In the genomic region with DNA sequence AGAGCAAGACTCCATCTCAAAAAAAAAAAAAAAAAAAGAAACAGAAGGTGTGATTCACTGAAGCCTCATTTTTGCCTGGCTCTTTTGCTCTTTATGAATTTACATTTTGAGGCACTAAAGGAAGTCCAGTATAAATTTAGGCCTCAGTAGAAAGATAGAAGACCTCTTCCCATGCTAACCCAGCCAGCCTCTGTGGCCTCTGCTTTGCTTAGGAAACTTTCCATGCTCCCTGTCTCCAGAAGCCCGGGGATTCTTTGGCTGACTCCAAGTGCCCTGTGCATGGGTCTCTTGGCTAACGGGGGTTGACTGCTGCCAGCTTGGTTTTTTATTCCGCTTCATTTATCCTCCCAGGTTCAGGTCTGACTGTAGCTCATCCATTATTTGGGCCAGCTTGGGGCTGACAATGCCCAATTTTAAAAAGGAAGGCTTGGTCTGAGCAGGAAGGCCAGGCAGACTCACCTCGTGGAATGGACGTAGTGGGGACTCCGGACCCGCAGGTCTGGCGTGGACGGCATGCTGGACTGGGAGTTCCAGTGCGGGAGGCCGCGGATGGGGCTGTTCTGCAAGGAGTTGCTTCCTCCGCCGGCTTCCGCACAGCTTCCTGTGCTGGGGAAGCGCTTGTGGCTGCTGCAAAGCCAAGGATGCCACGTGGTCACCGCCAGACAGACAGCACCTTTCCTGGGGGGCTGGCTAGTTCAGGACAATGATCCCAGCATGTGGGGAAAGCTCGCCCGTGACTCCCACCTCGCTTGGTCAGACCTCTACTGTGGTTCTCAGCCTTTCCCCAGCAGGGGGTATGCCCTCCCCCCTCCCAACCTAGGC, we compare ENCODE assay signal across 3 cellular contexts.
TF ChIP-seq lines count a peak whose summit lies in the region.

No MANE protein-coding gene starts in this region.

TF ChIP-seq in SK-N-SH, 30 proteins besides CTCF, POLR2A, EP300 and RAD21:
- TF ChIP-seq, protein P1, sequence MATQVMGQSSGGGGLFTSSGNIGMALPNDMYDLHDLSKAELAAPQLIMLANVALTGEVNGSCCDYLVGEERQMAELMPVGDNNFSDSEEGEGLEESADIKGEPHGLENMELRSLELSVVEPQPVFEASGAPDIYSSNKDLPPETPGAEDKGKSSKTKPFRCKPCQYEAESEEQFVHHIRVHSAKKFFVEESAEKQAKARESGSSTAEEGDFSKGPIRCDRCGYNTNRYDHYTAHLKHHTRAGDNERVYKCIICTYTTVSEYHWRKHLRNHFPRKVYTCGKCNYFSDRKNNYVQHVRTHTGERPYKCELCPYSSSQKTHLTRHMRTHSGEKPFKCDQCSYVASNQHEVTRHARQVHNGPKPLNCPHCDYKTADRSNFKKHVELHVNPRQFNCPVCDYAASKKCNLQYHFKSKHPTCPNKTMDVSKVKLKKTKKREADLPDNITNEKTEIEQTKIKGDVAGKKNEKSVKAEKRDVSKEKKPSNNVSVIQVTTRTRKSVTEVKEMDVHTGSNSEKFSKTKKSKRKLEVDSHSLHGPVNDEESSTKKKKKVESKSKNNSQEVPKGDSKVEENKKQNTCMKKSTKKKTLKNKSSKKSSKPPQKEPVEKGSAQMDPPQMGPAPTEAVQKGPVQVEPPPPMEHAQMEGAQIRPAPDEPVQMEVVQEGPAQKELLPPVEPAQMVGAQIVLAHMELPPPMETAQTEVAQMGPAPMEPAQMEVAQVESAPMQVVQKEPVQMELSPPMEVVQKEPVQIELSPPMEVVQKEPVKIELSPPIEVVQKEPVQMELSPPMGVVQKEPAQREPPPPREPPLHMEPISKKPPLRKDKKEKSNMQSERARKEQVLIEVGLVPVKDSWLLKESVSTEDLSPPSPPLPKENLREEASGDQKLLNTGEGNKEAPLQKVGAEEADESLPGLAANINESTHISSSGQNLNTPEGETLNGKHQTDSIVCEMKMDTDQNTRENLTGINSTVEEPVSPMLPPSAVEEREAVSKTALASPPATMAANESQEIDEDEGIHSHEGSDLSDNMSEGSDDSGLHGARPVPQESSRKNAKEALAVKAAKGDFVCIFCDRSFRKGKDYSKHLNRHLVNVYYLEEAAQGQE (IDR thresholded peaks at IDR 0.05; ENCODE audit: low read depth, low read length): no peak
- no peak for TF ChIP-seq TAF1 (IDR thresholded peaks at IDR 0.05; ENCODE audit: borderline replicate concordance, low read depth, low read length)
- TF ChIP-seq, protein P2, sequence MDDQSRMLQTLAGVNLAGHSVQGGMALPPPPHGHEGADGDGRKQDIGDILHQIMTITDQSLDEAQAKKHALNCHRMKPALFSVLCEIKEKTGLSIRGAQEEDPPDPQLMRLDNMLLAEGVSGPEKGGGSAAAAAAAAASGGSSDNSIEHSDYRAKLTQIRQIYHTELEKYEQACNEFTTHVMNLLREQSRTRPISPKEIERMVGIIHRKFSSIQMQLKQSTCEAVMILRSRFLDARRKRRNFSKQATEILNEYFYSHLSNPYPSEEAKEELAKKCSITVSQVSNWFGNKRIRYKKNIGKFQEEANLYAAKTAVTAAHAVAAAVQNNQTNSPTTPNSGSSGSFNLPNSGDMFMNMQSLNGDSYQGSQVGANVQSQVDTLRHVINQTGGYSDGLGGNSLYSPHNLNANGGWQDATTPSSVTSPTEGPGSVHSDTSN (IDR thresholded peaks at IDR 0.05): no peak
- TF ChIP-seq, protein P3, sequence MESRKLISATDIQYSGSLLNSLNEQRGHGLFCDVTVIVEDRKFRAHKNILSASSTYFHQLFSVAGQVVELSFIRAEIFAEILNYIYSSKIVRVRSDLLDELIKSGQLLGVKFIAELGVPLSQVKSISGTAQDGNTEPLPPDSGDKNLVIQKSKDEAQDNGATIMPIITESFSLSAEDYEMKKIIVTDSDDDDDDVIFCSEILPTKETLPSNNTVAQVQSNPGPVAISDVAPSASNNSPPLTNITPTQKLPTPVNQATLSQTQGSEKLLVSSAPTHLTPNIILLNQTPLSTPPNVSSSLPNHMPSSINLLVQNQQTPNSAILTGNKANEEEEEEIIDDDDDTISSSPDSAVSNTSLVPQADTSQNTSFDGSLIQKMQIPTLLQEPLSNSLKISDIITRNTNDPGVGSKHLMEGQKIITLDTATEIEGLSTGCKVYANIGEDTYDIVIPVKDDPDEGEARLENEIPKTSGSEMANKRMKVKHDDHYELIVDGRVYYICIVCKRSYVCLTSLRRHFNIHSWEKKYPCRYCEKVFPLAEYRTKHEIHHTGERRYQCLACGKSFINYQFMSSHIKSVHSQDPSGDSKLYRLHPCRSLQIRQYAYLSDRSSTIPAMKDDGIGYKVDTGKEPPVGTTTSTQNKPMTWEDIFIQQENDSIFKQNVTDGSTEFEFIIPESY (IDR thresholded peaks at IDR 0.05; ENCODE audit: borderline replicate concordance, low read depth): no peak
- TF ChIP-seq RXRA (IDR thresholded peaks at IDR 0.05; ENCODE audit: borderline replicate concordance, low read depth): no peak
- no peak for TF ChIP-seq SMC3 (IDR thresholded peaks at IDR 0.05; ENCODE audit: low read depth, low read length)
- TF ChIP-seq YY1 (IDR thresholded peaks at IDR 0.05; ENCODE audit: low read depth): no peak

TF ChIP-seq in SK-N-SH treated with all-trans-retinoic acid at 6 μM for 48 hours, 23 proteins besides CTCF, POLR2A, EP300 and RAD21 (continued from another document):
- TF ChIP-seq, protein P4, sequence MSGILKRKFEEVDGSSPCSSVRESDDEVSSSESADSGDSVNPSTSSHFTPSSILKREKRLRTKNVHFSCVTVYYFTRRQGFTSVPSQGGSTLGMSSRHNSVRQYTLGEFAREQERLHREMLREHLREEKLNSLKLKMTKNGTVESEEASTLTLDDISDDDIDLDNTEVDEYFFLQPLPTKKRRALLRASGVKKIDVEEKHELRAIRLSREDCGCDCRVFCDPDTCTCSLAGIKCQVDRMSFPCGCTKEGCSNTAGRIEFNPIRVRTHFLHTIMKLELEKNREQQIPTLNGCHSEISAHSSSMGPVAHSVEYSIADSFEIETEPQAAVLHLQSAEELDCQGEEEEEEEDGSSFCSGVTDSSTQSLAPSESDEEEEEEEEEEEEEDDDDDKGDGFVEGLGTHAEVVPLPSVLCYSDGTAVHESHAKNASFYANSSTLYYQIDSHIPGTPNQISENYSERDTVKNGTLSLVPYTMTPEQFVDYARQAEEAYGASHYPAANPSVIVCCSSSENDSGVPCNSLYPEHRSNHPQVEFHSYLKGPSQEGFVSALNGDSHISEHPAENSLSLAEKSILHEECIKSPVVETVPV (CRISPR knock-in tag; IDR thresholded peaks at IDR 0.05): no peak

TF ChIP-seq in GM12878, 131 proteins besides CTCF, POLR2A, EP300 and RAD21 (continued from another document):
- TF ChIP-seq TCF7 (IDR thresholded peaks at IDR 0.05; ENCODE audit: borderline replicate concordance) (no peak), SPI1 (IDR thresholded peaks at IDR 0.05; ENCODE audit: borderline replicate concordance, insufficient read depth, low read depth, low read length) (no peak), ESRRA (IDR thresholded peaks at IDR 0.05; ENCODE audit: low read length) (no peak), SRF (IDR thresholded peaks at IDR 0.05; ENCODE audit: low read depth in 2 of 2, low read length in 2 of 2) (no peak), SIX5 (IDR thresholded peaks at IDR 0.05; ENCODE audit: low read depth, low read length, severe bottlenecking) (no peak)
TF ChIP-seq in GM12878: peak in this region for 0.
